In the genomic region with DNA sequence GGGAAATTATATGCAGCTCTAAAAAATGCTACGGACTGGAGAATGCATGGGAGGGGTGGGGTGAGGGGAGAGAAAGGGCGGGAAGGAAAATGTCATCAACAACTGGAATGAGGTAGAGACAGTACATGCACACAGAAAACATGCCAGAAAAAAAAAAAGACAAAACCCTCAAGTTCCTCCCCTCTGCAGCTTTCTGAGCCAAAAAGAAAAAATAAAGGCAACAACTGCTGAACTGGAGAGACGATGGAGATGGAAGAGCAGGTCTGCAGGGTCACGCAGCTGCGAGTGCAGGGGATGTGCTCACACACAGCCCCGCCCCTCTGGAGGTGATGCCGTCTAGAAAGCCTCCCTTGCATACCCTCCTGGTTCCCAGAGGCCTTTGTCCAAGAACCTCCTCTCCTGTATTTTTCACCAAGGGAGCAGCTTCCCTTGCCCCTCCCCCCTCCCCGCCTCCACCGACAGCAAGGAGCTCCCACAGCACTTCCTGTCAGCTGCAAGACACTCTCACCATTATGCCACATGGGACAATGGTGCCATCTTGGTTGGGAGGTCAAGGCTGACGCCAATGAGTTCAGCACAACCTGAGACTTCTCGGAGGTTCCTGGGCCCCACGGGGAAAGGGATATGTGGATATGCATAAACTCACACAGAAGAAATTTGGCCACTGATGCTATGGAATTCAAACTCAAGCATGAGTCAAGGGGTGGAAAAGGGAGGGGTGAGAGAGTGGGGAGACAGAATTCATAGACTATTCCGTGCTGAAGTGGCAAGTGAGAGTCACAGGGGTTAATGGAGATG, we compare ENCODE assay signal across 14 cellular contexts.
DNase-seq lines count a peak whose midpoint lies in the region; FAIRE-seq and TF ChIP-seq lines count a peak whose summit lies in the region.
"Had no signal": no experiment of that assay in that cellular context is flagged by ENCODE, and none has a peak within 500 bp of the region (broad histone marks: within the 10 kb centered on the region; RNA-seq: fewer than 3 reads in every experiment).

No MANE protein-coding gene starts in this region.

- H3K4me1 Mint-ChIP-seq in type B pancreatic cell (ENCODE audit: unreplicated experiment) = peaks cover 13% of the 10 kb centered on the region

- H3K36me3 ChIP-seq in bronchial epithelial cell (ENCODE audit: control insufficient read depth, insufficient read depth, low read length) = no peaks in the 10 kb centered on the region

- TF ChIP-seq CTCF in bronchial epithelial cell (IDR thresholded peaks at IDR 0.05; ENCODE audit: insufficient read depth, low read length, severe bottlenecking) = no peak
- no peak for TF ChIP-seq CTCF in type B pancreatic cell (conservative IDR thresholded peaks at IDR 0.05)

- no peaks in the 10 kb centered on the region for H3K27me3 ChIP-seq in bronchial epithelial cell (ENCODE audit: control insufficient read depth, insufficient read depth, low read length)

- H3K9me3 Mint-ChIP-seq in type B pancreatic cell = peaks cover 9% of the 10 kb centered on the region
- H3K9me3 Mint-ChIP-seq: activated CD4-positive, alpha-beta memory T cell treated with anti-CD3 and anti-CD28 coated beads for 36 hours; activated naive CD4-positive, alpha-beta T cell treated with anti-CD3 and anti-CD28 coated beads for 36 hours had no signal

- FAIRE-seq in bronchial epithelial cell (lab: Jason Lieb, UNC) = no peak
- FAIRE-seq: GM18507 had no signal

- peak overlapping the region; percentile 16 for H3K27ac Mint-ChIP-seq in type B pancreatic cell
- H3K27ac Mint-ChIP-seq: activated CD4-positive, alpha-beta memory T cell treated with anti-CD3 and anti-CD28 coated beads for 36 hours; activated naive CD4-positive, alpha-beta T cell treated with anti-CD3 and anti-CD28 coated beads for 36 hours; T-helper 1 cell treated with Interleukin-12 subunit alpha and Interleukin-12 subunit beta and Interleukin-4 antibody, amounts not matched to agents 30 μg/mL and 1 μg/mL, for 36 hours had no signal

- DNase-seq in NCI-H1417 (lab: John Stamatoyannopoulos, UW) (peak in 2 of 3 experiments; percentile 22 to 71), NCI-H1417 treated with DMSO at 0.1 percent for 48 hours (lab: John Stamatoyannopoulos, UW) (no peak), bronchial epithelial cell (ENCODE audit: low read depth) (peak; percentile 6), left kidney (ENCODE audit: low read depth, low spot score) (peak; percentile 96), type B pancreatic cell (ENCODE audit: extremely low spot score, unreplicated experiment) (no peak), DMS114 treated with DMSO at 0.1 percent for 48 hours (lab: John Stamatoyannopoulos, UW; ENCODE audit: unreplicated experiment) (no peak), hippocampal formation (lab: John Stamatoyannopoulos, UW) (no peak)
- DNase-seq in stimulated activated CD4-positive, alpha-beta T cell treated with anti-CD3 and anti-CD28 coated beads, Interleukin-1b, Interleukin-23, amount 100 ng/mL, for 48 hours = no peak
- DNase-seq: activated CD4-positive, alpha-beta memory T cell treated with anti-CD3 and anti-CD28 coated beads for 36 hours; activated naive CD4-positive, alpha-beta T cell treated with anti-CD3 and anti-CD28 coated beads for 36 hours; NK-92 treated with Interleukin-12 subunit alpha and Interleukin-12 subunit beta, amount 100 ng/mL, for 24 hours; stimulated activated CD4-positive, alpha-beta T cell treated with anti-CD3 and anti-CD28 coated beads, Interleukin-12 subunit alpha, Interleukin-12 subunit beta, amount 100 ng/mL, for 4 hours had no signal

- H3K4me3 Mint-ChIP-seq in type B pancreatic cell = no peak overlapping the region
- H3K4me3 Mint-ChIP-seq: activated CD4-positive, alpha-beta memory T cell treated with anti-CD3 and anti-CD28 coated beads for 36 hours; activated naive CD4-positive, alpha-beta T cell treated with anti-CD3 and anti-CD28 coated beads for 36 hours; T-helper 1 cell treated with Interleukin-12 subunit alpha and Interleukin-12 subunit beta and Interleukin-4 antibody, amounts not matched to agents 30 μg/mL and 1 μg/mL, for 36 hours had no signal

- no peak overlapping the region for H3K4me3 ChIP-seq in bronchial epithelial cell (ENCODE audit: low read depth, low read length)

- peaks cover 2% of the 10 kb centered on the region for H3K27me3 Mint-ChIP-seq in type B pancreatic cell
- H3K27me3 Mint-ChIP-seq: activated CD4-positive, alpha-beta memory T cell treated with anti-CD3 and anti-CD28 coated beads for 36 hours had no signal

- no peaks in the 10 kb centered on the region for H3K36me3 Mint-ChIP-seq in type B pancreatic cell
- H3K36me3 Mint-ChIP-seq: activated CD4-positive, alpha-beta memory T cell treated with anti-CD3 and anti-CD28 coated beads for 36 hours had no signal

Comparison
In these comparisons a context has a peak if more than half of its experiments do, and no peak if none do; other contexts are left out.
1. DNase-seq: peak in NCI-H1417 (2 of 3), bronchial epithelial cell (single experiment) and left kidney (single experiment); none in NCI-H1417 treated with DMSO at 0.1 percent for 48 hours (single experiment), type B pancreatic cell (single experiment), stimulated activated CD4-positive, alpha-beta T cell treated with anti-CD3 and anti-CD28 coated beads, Interleukin-1b, Interleukin-23, amount 100 ng/mL, for 48 hours (single experiment), DMS114 treated with DMSO at 0.1 percent for 48 hours (single experiment) and hippocampal formation (0 of 2).